ENCODE assay signal across 8 cellular contexts in genomic region chr4:89438102-89438831, GRCh38.
DNase-seq lines count a peak whose midpoint lies in the region; ATAC-seq and TF ChIP-seq lines count a peak whose summit lies in the region.

No MANE protein-coding gene starts in this region.

- in situ Hi-C loops in transverse colon (cut with MboI; ENCODE audit: low pct_ligation_motif_present in 1 of 4, low pct_unique_long_range_greater_than_20kb in 1 of 4, low sequenced_read_pairs in 3 of 4): loop anchor here in 2 of 4 donors (10.0 to 25.0 kb wide), 2 partner anchors 213 to 474 kb away; no protein-coding TSS in a partner anchor

- H3K4me1 ChIP-seq in transverse colon: no peaks in the 10 kb centered on the region

- no peak overlapping the region for H3K4me3 ChIP-seq in LNCaP clone FGC (ENCODE audit: low read depth, low read length)
- H3K4me3 ChIP-seq in choroid plexus epithelial cell (ENCODE audit: low read depth, low read length): no peak overlapping the region
- H3K4me3 ChIP-seq in transverse colon: no peak overlapping the region

- 50 to 67% methylated on average over 3 to 14 of the region's 14 CpGs for WGBS in transverse colon (ENCODE audit: low coverage in 1 of 2), 2 donors

- no peaks in the 10 kb centered on the region for H3K36me3 ChIP-seq in transverse colon

- no peaks in the 10 kb centered on the region for H3K27me3 ChIP-seq in transverse colon

- intact Hi-C loops in transverse colon (cut with DNase I; ENCODE audit: low total_unique reads): no loop called here

- H3K27ac ChIP-seq in VCaP: no peak overlapping the region
- no peak overlapping the region for H3K27ac ChIP-seq in transverse colon

- H3K9me3 ChIP-seq in transverse colon: no peaks in the 10 kb centered on the region

- peak; percentile 46 for TF ChIP-seq CTCF in LNCaP clone FGC (IDR thresholded peaks at IDR 0.05; ENCODE audit: control insufficient read depth, extremely low read depth, insufficient read depth)
- peak; percentile 77 for TF ChIP-seq CTCF in VCaP (conservative IDR thresholded peaks at IDR 0.05)
- peak; percentile 56 for TF ChIP-seq CTCF in choroid plexus epithelial cell (conservative IDR thresholded peaks at IDR 0.05; ENCODE audit: low read depth, low read length)
- peak; percentile 31 to 52 (median 38) for TF ChIP-seq CTCF in transverse colon (IDR thresholded peaks at IDR 0.05)

- no peak for TF ChIP-seq POLR2A in transverse colon (IDR thresholded peaks at IDR 0.05)

- peak; percentile 57 for DNase-seq in ELR (ENCODE audit: low read depth)
- peak; percentile 22 for DNase-seq in LNCaP clone FGC (ENCODE audit: low read depth)
- DNase-seq in choroid plexus epithelial cell (ENCODE audit: low read depth): peak; percentile 63
- peak; percentile 28 for DNase-seq in mucosa of gallbladder (ENCODE audit: low spot score)
- DNase-seq in transverse colon: peak; percentile 30

- ATAC-seq in GM21737 (IDR thresholded peaks at IDR 0.05; ENCODE audit: unreplicated experiment) (peak; percentile 56), GM19452 (IDR thresholded peaks at IDR 0.05; ENCODE audit: unreplicated experiment) (no peak)

- no peak for TF ChIP-seq EP300 in transverse colon (IDR thresholded peaks at IDR 0.05; ENCODE audit: low read depth)
